34 cellular contexts compared by ENCODE assay signal in the genomic region with DNA sequence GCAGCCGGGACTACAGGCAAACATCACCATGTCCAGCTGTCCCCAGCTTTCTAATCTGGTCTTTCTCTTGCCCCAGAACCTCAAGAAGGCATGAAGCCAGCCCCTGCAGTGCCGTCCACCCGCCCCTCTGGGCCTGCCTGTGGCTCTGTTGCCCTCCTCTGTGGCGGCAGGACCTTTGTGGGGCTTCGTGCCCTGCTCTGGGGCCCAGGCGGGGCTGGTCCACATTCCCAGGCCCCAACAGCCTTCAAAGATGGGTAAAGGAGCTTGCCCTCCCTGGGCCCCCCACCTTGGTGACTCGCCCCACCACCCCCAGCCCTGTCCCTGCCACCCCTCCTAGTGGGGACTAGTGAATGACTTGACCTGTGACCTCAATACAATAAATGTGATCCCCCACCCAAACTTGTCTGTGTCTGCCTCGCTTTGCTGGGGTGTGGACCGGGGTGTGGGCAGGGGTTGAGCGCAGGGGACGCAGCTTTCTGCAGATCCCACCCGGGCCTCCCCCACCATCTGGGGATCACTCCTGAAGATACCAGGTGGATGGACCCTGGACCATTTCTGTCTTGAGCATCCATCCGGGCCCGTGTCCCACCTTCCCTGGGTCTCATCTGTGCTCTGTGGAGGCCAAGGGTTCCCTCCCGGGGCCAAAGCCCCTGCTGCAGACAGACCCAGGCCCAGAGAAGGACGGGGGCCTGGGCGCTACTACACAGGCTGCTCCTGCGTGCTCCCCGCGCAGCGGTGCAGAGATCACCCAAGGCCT. TPM values are rescaled to one million over a fixed set of nuclear protein-coding genes. Genes with fewer than 3 reads are reported as not detected.
DNase-seq lines count a peak whose midpoint lies in the region; ATAC-seq, FAIRE-seq and TF ChIP-seq lines count a peak whose summit lies in the region.
"Had no signal": no experiment of that assay in that cellular context is flagged by ENCODE, and none has a peak within 500 bp of the region (broad histone marks: within the 10 kb centered on the region; RNA-seq: fewer than 3 reads in every experiment).

No MANE protein-coding gene starts in this region.

- CTCF ChIA-PET in WTC11 (lab: Charles Lee), result interaction anchor here (1.0 to 1.7 kb wide), 3 partner anchors 11 to 32 kb away, joined by 3 to 8 read pairs (median 4); a partner anchor contains a TSS

- no peak overlapping the region for H3K4me3 Mint-ChIP-seq in GM23338
- no peak overlapping the region for H3K4me3 Mint-ChIP-seq in WTC11
- H3K4me3 Mint-ChIP-seq: activated B cell treated with CpG ODN at 0.5 μM for 24 hours; activated naive CD8-positive, alpha-beta T cell treated with anti-CD3 and anti-CD28 coated beads for 36 hours; activated T-cell treated with anti-CD3 and anti-CD28 coated beads, Interleukin-2, amount 50 U/mL, for 24 hours; CD4-positive, alpha-beta T cell; memory B cell; nephron; stimulated activated naive CD8-positive, alpha-beta T cell treated with anti-CD3 and anti-CD28 coated beads, Interleukin-15, amount 100 ng/mL, for 72 hours had no signal

- H3K4me1 Mint-ChIP-seq in GM23338, result peaks cover 25% of the 10 kb centered on the region
- H3K4me1 Mint-ChIP-seq in WTC11, result peaks cover 25% of the 10 kb centered on the region
- H3K4me1 Mint-ChIP-seq: activated naive CD8-positive, alpha-beta T cell treated with anti-CD3 and anti-CD28 coated beads for 36 hours; stimulated activated naive CD8-positive, alpha-beta T cell treated with anti-CD3 and anti-CD28 coated beads, Interleukin-15, amount 100 ng/mL, for 72 hours had no signal

- peaks cover 23% of the 10 kb centered on the region for H3K36me3 Mint-ChIP-seq in GM23338 (ENCODE audit: low read depth)
- peaks cover 2% of the 10 kb centered on the region; the same call in 1 of the 2 replicates for H3K36me3 Mint-ChIP-seq in WTC11

- 0 out of 2 replicates have a peak, but pooled peaks cover 9% of the 10 kb centered on the region for H3F3A ChIP-seq in GM23338 (replicated peaks; ENCODE audit: low read depth)

- H3K27me3 Mint-ChIP-seq in GM23338 (ENCODE audit: insufficient read depth, low read depth, poor library complexity), result peaks cover 12% of the 10 kb centered on the region
- H3K27me3 Mint-ChIP-seq in WTC11 (ENCODE audit: low read depth), result no peaks in the 10 kb centered on the region; the same call in 1 of the 2 replicates
- H3K27me3 Mint-ChIP-seq: activated B cell treated with CpG ODN at 0.5 μM for 24 hours; activated T-cell treated with anti-CD3 and anti-CD28 coated beads, Interleukin-2, amount 50 U/mL, for 24 hours; CD4-positive, alpha-beta T cell had no signal

- 0 out of 2 replicates have a peak overlapping the region, but pooled peaks have one; percentile 52 for H3K27ac Mint-ChIP-seq in GM23338
- H3K27ac Mint-ChIP-seq in WTC11, result peak overlapping the region; percentile 85
- H3K27ac Mint-ChIP-seq: activated B cell treated with CpG ODN at 0.5 μM for 24 hours; activated naive CD8-positive, alpha-beta T cell treated with anti-CD3 and anti-CD28 coated beads for 36 hours; activated T-cell treated with anti-CD3 and anti-CD28 coated beads, Interleukin-2, amount 50 U/mL, for 24 hours; CD4-positive, alpha-beta T cell; memory B cell; nephron; stimulated activated naive CD8-positive, alpha-beta T cell treated with anti-CD3 and anti-CD28 coated beads, Interleukin-15, amount 100 ng/mL, for 72 hours had no signal

- peak; percentile 9 for ATAC-seq in GM23338
- 0 out of 2 replicates have a peak, but pooled peaks have one; percentile 5 for ATAC-seq in WTC11
- no peak for ATAC-seq in GM21381 (IDR thresholded peaks at IDR 0.05; ENCODE audit: unreplicated experiment)
- ATAC-seq in HG03039 (IDR thresholded peaks at IDR 0.05; ENCODE audit: unreplicated experiment), result no peak
- ATAC-seq: left lobe of liver had no signal

- H3K4me1 ChIP-seq in GM23338 (ENCODE audit: insufficient read depth), result peaks cover 31% of the 10 kb centered on the region
- H3K4me1 ChIP-seq: parathyroid adenoma, vagina had no signal

- H3K36me3 ChIP-seq in GM23338 (ENCODE audit: insufficient read depth), result no peaks in the 10 kb centered on the region; the same call in 1 of the 2 replicates

- no peak overlapping the region for H2AFZ ChIP-seq in GM23338
- H2AFZ ChIP-seq: parathyroid adenoma had no signal

- POLR2A ChIA-PET in WTC11 (lab: Charles Lee), result no interaction called here

- TF ChIP-seq CTCF in GM23338 (conservative IDR thresholded peaks at IDR 0.05; ENCODE audit: low read depth in 2 of 2), result no peak
- TF ChIP-seq CTCF in WTC11 (IDR thresholded peaks at IDR 0.05), result no peak

- H3K4me2 ChIP-seq in GM23338, result peak overlapping the region; percentile 55

- DNase-seq in D341Med (ENCODE audit: low spot score) (peak; percentile 33), GM23338 (ENCODE audit: low spot score) (no peak), WTC11 (ENCODE audit: low spot score) (no peak), frontal cortex (ENCODE audit: low spot score in 2 of 2) (peak; percentile 32 to 46), activated gamma-delta T cell (lab: John Stamatoyannopoulos, UW) (no peak)
- DNase-seq in stimulated activated CD4-positive, alpha-beta T cell treated with anti-CD3 and anti-CD28 coated beads, Interleukin-2, amount 100 ng/mL, for 24 hours, result no peak
- DNase-seq: activated B cell treated with CpG ODN at 0.5 μM for 24 hours; activated effector memory CD4-positive, alpha-beta T cell treated with anti-CD3 and anti-CD28 coated beads, Interleukin-2, amount 50 U/mL, for 16 hours; activated naive CD8-positive, alpha-beta T cell treated with anti-CD3 and anti-CD28 coated beads for 36 hours; activated T-cell treated with anti-CD3 and anti-CD28 coated beads, Interleukin-2, amount 50 U/mL, for 24 hours; aorta; CD4-positive, alpha-beta T cell; effector CD8-positive, alpha-beta T cell; erythroblast; NCI-H1092 treated with DMSO at 0.1 percent for 48 hours; NCI-H2029 treated with DMSO at 0.1 percent for 48 hours; NCI-H774; stimulated activated CD8-positive, alpha-beta memory T cell treated with anti-CD3 and anti-CD28 coated beads, Interleukin-4, amount 100 ng/mL, for 48 hours; stimulated activated naive CD8-positive, alpha-beta T cell treated with anti-CD3 and anti-CD28 coated beads, Interleukin-15, amount 100 ng/mL, for 72 hours had no signal

- H3K9me3 Mint-ChIP-seq in GM23338 (no peaks in the 10 kb centered on the region; the same call in 2 of the 3 replicates), WTC11 (no peaks in the 10 kb centered on the region)
- H3K9me3 Mint-ChIP-seq: activated B cell treated with CpG ODN at 0.5 μM for 24 hours; activated naive CD8-positive, alpha-beta T cell treated with anti-CD3 and anti-CD28 coated beads for 36 hours; activated T-cell treated with anti-CD3 and anti-CD28 coated beads, Interleukin-2, amount 50 U/mL, for 24 hours; CD4-positive, alpha-beta T cell; memory B cell; nephron; stimulated activated naive CD8-positive, alpha-beta T cell treated with anti-CD3 and anti-CD28 coated beads, Interleukin-15, amount 100 ng/mL, for 72 hours had no signal

- H3K4me3 ChIP-seq in GM23338, result no peak overlapping the region
- H3K4me3 ChIP-seq: vagina had no signal

- H3K27ac ChIP-seq in GM23338 (ENCODE audit: low read depth), result peak overlapping the region; percentile 74; the same call in 1 of the 2 replicates
- H3K27ac ChIP-seq: parathyroid adenoma, vagina had no signal

- no peak for FAIRE-seq in frontal cortex (lab: Jason Lieb, UNC)
- FAIRE-seq: bronchial epithelial cell, colon, islet of Langerhans, RCC 7860 had no signal

- no peaks in the 10 kb centered on the region for H3K9me2 ChIP-seq in GM23338 (ENCODE audit: insufficient read depth)

- H4K20me1 ChIP-seq in GM23338 (replicated peaks; ENCODE audit: insufficient read depth), result no peaks in the 10 kb centered on the region

- H3K27me3 ChIP-seq in GM23338 (ENCODE audit: insufficient read depth), result no peaks in the 10 kb centered on the region
- H3K27me3 ChIP-seq: vagina had no signal

- no peaks in the 10 kb centered on the region for H3K79me2 ChIP-seq in GM23338 (replicated peaks; ENCODE audit: insufficient read depth)
- H3K79me2 ChIP-seq: parathyroid adenoma had no signal

TF ChIP-seq in GM23338, 12 proteins besides CTCF, POLR2A, EP300 and RAD21 (continues in another document):
- TF ChIP-seq CREB1 (CRISPR knock-in tag; IDR thresholded peaks at IDR 0.05; ENCODE audit: low read depth), result no peak
- no peak; the same call in 1 of the 2 replicates for TF ChIP-seq POLR2AphosphoS5 (IDR thresholded peaks at IDR 0.05; ENCODE audit: low read depth)
- TF ChIP-seq JUNB (IDR thresholded peaks at IDR 0.05; ENCODE audit: unreplicated experiment), result no peak

TF ChIP-seq in WTC11, 78 proteins besides CTCF, POLR2A, EP300 and RAD21:
- TF ChIP-seq SOX15 (CRISPR knock-in tag; IDR thresholded peaks at IDR 0.05) (no peak), ZNF232 (CRISPR knock-in tag; IDR thresholded peaks at IDR 0.05) (no peak)

RNA-seq across cellular contexts. Expression of a gene that starts 15.3 kb away (rescaled TPM):
- 107 and 130 TPM in 2 replicates for total RNA-seq in GM23338 (2014; rRNA removed; shearing (Covaris generic))
- polyA plus RNA-seq in GM23338 (2016; fragmentation: Nextera tagmentation; extraction: Ambion mirVana), result 85.3 and 90.3 TPM in 2 replicates
- total RNA-seq in WTC11 (2021), result 396 to 405 TPM (median 402 TPM) in 3 replicates
- total RNA-seq in frontal cortex, result 39.1 TPM

RNA-seq across cellular contexts. Expression of a gene that starts 15.8 kb away (rescaled TPM):
- total RNA-seq in GM23338 (2014; rRNA removed; shearing (Covaris generic)), result 0.54 and 1.5 TPM in 2 replicates
- 6.1 TPM in 2 replicates for polyA plus RNA-seq in GM23338 (2016; fragmentation: Nextera tagmentation; extraction: Ambion mirVana)
- 4.1 to 5.8 TPM (median 4.8 TPM) in 3 replicates for total RNA-seq in WTC11 (2021)
- total RNA-seq in frontal cortex, result 0.41 TPM
- total RNA-seq: bronchial epithelial cell; CD4-positive, alpha-beta T cell; Daoy; T-helper 1 cell treated with Interleukin-12 subunit alpha and Interleukin-12 subunit beta and Interleukin-4 antibody, amounts not matched to agents 30 ng/mL and 1 ng/mL, for 36 hours; vagina had no signal

RNA-seq across cellular contexts. Expression of a gene that starts 30.1 kb away (rescaled TPM):
- 1.2 and 1.7 TPM in 2 replicates for total RNA-seq in GM23338 (2014; rRNA removed; shearing (Covaris generic))
- polyA plus RNA-seq in GM23338 (2016; fragmentation: Nextera tagmentation; extraction: Ambion mirVana), result 0.45 and 0.63 TPM in 2 replicates
- total RNA-seq in WTC11 (2021) (1.4 to 3.0 TPM (median 1.6 TPM) in 3 replicates), frontal cortex (98.2 TPM)
- total RNA-seq: activated B cell treated with CpG ODN at 0.5 μM for 24 hours; activated naive CD8-positive, alpha-beta T cell treated with anti-CD3 and anti-CD28 coated beads for 36 hours; aorta; bronchial epithelial cell; Daoy; left lobe of liver; M059J; SK-MEL-5; T-helper 1 cell treated with Interleukin-12 subunit alpha and Interleukin-12 subunit beta and Interleukin-4 antibody, amounts not matched to agents 30 ng/mL and 1 ng/mL, for 36 hours had no signal

RNA-seq across cellular contexts. Expression of a gene that starts 31.6 kb away (rescaled TPM):
- 46.8 and 49.4 TPM in 2 replicates for total RNA-seq in GM23338 (2014; rRNA removed; shearing (Covaris generic))
- polyA plus RNA-seq in GM23338 (2016; fragmentation: Nextera tagmentation; extraction: Ambion mirVana), result 48.8 and 49.2 TPM in 2 replicates
- total RNA-seq in WTC11 (2021), result 69.0 to 88.3 TPM (median 86.0 TPM) in 3 replicates
- 0.41 TPM for total RNA-seq in frontal cortex
- total RNA-seq: activated naive CD8-positive, alpha-beta T cell treated with anti-CD3 and anti-CD28 coated beads for 36 hours; CD4-positive, alpha-beta T cell; Daoy; T-helper 1 cell treated with Interleukin-12 subunit alpha and Interleukin-12 subunit beta and Interleukin-4 antibody, amounts not matched to agents 30 ng/mL and 1 ng/mL, for 36 hours had no signal

RNA-seq across cellular contexts. Expression of a gene that starts 54.9 kb away (rescaled TPM):
- 4.9 and 5.3 TPM in 2 replicates for total RNA-seq in GM23338 (2014; rRNA removed; shearing (Covaris generic))
- polyA plus RNA-seq in GM23338 (2016; fragmentation: Nextera tagmentation; extraction: Ambion mirVana), result 2.5 and 4.1 TPM in 2 replicates
- total RNA-seq in WTC11 (2021), result 10.3 to 13.4 TPM (median 11.5 TPM) in 3 replicates
- total RNA-seq in frontal cortex, result 16.3 TPM

Comparison
In these comparisons a context has a peak if more than half of its experiments do, and no peak if none do; other contexts are left out.
1. DNase-seq: peak in D341Med (single experiment) and frontal cortex (2 of 2); none in GM23338 (single experiment), WTC11 (single experiment), stimulated activated CD4-positive, alpha-beta T cell treated with anti-CD3 and anti-CD28 coated beads, Interleukin-2, amount 100 ng/mL, for 24 hours (0 of 2) and activated gamma-delta T cell (single experiment).
2. ATAC-seq: peak in GM23338 (single experiment) and WTC11 (single experiment); none in GM21381 (single experiment) and HG03039 (single experiment).
3. RNA of a gene that starts 30.1 kb away (total RNA-seq): 98.2 TPM in frontal cortex (single experiment); 1.4 to 3.0 TPM in WTC11 and 1.2 to 1.7 TPM in GM23338; every median in the first group is over 10 times any median in the second.